ENCODE assay signal across 14 cellular contexts in the genomic region with DNA sequence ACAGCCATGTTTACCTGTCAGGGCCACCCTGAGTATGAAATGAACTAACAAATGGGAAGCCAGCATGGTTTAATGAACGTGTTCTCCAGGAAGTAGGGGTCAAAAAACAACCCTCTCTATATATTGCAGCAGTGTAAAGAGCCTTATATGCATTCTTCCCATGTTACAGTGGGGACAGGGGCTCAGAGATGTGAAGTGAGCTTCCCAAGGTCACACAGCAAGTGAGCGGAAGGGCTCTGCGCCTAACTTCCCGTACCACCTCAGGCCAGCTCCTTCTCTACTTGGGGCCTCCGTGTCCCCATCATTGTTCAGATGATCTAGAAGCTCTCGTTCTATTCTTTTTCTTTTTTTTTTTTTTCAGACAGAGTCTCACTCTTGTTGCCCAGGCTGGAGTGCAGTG.
"Had no signal": no experiment of that assay in that cellular context is flagged by ENCODE, and none has a peak within 500 bp of the region (broad histone marks: within the 10 kb centered on the region; RNA-seq: fewer than 3 reads in every experiment).

No MANE protein-coding gene starts in this region.

- ATAC-seq: activated T-helper 17 cell treated with anti-CD3 and anti-CD28 coated beads, Interleukin-2, amount 50 U/mL, for 72 hours; lower lobe of right lung had no signal

- H3K4me3 ChIP-seq: lower lobe of right lung, sigmoid colon, testis had no signal

- H3K36me3 Mint-ChIP-seq: activated naive CD4-positive, alpha-beta T cell treated with anti-CD3 and anti-CD28 coated beads, Interleukin-2, amount 10 ng/mL, durations not matched to agents 7 days and 5 days; naive B cell had no signal

- H3K36me3 ChIP-seq: lower lobe of right lung, neutrophil, sigmoid colon had no signal

- H3K27ac Mint-ChIP-seq: activated naive CD4-positive, alpha-beta T cell treated with anti-CD3 and anti-CD28 coated beads, Interleukin-2, amount 10 ng/mL, durations not matched to agents 7 days and 5 days; activated T-helper 17 cell treated with anti-CD3 and anti-CD28 coated beads, Interleukin-2, amount 50 U/mL, for 72 hours; stimulated activated naive CD8-positive, alpha-beta T cell treated with anti-CD3 and anti-CD28 coated beads, Interleukin-15, Interleukin-2, amounts not matched to agents 100 ng/mL and 50 ng/mL, for 24 hours had no signal

- H3K27ac ChIP-seq: neutrophil, testis had no signal

- H3K9me3 Mint-ChIP-seq: activated naive CD4-positive, alpha-beta T cell treated with anti-CD3 and anti-CD28 coated beads, Interleukin-2, amount 10 ng/mL, durations not matched to agents 7 days and 5 days; activated T-helper 17 cell treated with anti-CD3 and anti-CD28 coated beads, Interleukin-2, amount 50 U/mL, for 72 hours; naive B cell; stimulated activated naive CD8-positive, alpha-beta T cell treated with anti-CD3 and anti-CD28 coated beads, Interleukin-15, Interleukin-2, amounts not matched to agents 100 ng/mL and 50 ng/mL, for 24 hours had no signal

- H3K27me3 ChIP-seq: sigmoid colon, testis had no signal

- H3K4me3 Mint-ChIP-seq: activated naive CD4-positive, alpha-beta T cell treated with anti-CD3 and anti-CD28 coated beads, Interleukin-2, amount 10 ng/mL, durations not matched to agents 7 days and 5 days; activated T-helper 17 cell treated with anti-CD3 and anti-CD28 coated beads, Interleukin-2, amount 50 U/mL, for 72 hours; stimulated activated naive CD8-positive, alpha-beta T cell treated with anti-CD3 and anti-CD28 coated beads, Interleukin-15, Interleukin-2, amounts not matched to agents 100 ng/mL and 50 ng/mL, for 24 hours had no signal

- H3K4me1 Mint-ChIP-seq: activated naive CD4-positive, alpha-beta T cell treated with anti-CD3 and anti-CD28 coated beads, Interleukin-2, amount 10 ng/mL, durations not matched to agents 7 days and 5 days; activated T-helper 17 cell treated with anti-CD3 and anti-CD28 coated beads, Interleukin-2, amount 50 U/mL, for 72 hours had no signal

- DNase-seq: activated CD4-positive, alpha-beta T cell treated with anti-CD3 and anti-CD28 coated beads for 4 hours; activated naive CD4-positive, alpha-beta T cell treated with anti-CD3 and anti-CD28 coated beads, Interleukin-2, amount 10 ng/mL, durations not matched to agents 7 days and 5 days; caudate nucleus; cortex of kidney; effector CD8-positive, alpha-beta T cell; lower lobe of right lung; naive B cell; sigmoid colon; stimulated activated CD4-positive, alpha-beta T cell treated with anti-CD3 and anti-CD28 coated beads, Interleukin-12 subunit alpha, Interleukin-12 subunit beta, amount 100 ng/mL, for 4 hours; T-helper 1 cell; testis had no signal

- H3K9me3 ChIP-seq: lower lobe of right lung, neutrophil, sigmoid colon, testis had no signal
